1 cellular context compared by ENCODE assay signal in the genomic region with DNA sequence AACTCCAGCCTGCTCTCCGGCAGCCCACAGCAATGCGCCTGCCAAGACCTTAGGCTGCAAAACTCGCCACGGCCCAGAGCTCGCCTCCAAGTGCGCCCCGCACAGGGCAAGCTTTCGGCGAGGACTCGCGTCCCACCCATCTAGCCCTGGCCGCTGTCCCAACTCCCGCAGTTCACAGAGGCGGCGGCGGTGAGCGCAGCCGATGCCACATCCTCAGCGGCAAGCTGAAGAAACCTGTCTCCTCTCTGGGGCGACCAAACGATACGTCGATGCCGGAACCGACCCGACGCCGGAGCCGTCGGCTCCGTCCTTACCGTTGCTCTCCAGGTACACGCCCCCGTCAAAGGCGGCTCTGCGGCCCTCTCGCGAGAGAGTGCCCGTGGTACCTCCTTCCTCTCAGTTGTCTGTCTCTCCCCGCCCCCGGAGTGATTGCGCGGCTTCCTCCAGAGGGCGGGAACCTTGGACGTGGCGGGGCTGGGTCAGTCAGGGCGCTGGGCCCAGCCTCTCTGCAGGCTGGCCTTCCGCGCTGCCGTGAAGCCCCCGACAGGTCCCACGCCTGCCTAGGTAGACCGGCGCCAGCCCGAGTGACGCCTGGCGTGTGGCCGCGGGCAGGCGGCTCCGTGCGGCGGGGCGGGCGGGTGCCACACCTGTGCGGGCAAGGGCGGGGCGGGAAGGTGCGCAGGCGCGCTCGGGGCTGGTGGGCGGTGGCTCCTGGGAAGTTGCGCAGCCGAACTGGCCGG.
TF ChIP-seq lines count a peak whose summit lies in the region.

No MANE protein-coding gene starts in this region.

TF ChIP-seq in HEK293, 187 proteins besides CTCF, POLR2A, EP300 and RAD21 (continued from another document and continues in another):
- TF ChIP-seq, protein P1, sequence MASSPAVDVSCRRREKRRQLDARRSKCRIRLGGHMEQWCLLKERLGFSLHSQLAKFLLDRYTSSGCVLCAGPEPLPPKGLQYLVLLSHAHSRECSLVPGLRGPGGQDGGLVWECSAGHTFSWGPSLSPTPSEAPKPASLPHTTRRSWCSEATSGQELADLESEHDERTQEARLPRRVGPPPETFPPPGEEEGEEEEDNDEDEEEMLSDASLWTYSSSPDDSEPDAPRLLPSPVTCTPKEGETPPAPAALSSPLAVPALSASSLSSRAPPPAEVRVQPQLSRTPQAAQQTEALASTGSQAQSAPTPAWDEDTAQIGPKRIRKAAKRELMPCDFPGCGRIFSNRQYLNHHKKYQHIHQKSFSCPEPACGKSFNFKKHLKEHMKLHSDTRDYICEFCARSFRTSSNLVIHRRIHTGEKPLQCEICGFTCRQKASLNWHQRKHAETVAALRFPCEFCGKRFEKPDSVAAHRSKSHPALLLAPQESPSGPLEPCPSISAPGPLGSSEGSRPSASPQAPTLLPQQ (tag by site-specific recombination; IDR thresholded peaks at IDR 0.05) = 0 out of 2 replicates have a peak, but pooled peaks have one; percentile 51
- TF ChIP-seq, protein P2, sequence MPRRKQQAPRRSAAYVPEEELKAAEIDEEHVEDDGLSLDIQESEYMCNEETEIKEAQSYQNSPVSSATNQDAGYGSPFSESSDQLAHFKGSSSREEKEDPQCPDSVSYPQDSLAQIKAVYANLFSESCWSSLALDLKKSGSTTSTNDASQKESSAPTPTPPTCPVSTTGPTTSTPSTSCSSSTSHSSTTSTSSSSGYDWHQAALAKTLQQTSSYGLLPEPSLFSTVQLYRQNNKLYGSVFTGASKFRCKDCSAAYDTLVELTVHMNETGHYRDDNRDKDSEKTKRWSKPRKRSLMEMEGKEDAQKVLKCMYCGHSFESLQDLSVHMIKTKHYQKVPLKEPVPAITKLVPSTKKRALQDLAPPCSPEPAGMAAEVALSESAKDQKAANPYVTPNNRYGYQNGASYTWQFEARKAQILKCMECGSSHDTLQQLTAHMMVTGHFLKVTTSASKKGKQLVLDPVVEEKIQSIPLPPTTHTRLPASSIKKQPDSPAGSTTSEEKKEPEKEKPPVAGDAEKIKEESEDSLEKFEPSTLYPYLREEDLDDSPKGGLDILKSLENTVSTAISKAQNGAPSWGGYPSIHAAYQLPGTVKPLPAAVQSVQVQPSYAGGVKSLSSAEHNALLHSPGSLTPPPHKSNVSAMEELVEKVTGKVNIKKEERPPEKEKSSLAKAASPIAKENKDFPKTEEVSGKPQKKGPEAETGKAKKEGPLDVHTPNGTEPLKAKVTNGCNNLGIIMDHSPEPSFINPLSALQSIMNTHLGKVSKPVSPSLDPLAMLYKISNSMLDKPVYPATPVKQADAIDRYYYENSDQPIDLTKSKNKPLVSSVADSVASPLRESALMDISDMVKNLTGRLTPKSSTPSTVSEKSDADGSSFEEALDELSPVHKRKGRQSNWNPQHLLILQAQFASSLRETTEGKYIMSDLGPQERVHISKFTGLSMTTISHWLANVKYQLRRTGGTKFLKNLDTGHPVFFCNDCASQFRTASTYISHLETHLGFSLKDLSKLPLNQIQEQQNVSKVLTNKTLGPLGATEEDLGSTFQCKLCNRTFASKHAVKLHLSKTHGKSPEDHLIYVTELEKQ (tag by site-specific recombination; IDR thresholded peaks at IDR 0.05; ENCODE audit: borderline replicate concordance) = no peak
- TF ChIP-seq, protein P3, sequence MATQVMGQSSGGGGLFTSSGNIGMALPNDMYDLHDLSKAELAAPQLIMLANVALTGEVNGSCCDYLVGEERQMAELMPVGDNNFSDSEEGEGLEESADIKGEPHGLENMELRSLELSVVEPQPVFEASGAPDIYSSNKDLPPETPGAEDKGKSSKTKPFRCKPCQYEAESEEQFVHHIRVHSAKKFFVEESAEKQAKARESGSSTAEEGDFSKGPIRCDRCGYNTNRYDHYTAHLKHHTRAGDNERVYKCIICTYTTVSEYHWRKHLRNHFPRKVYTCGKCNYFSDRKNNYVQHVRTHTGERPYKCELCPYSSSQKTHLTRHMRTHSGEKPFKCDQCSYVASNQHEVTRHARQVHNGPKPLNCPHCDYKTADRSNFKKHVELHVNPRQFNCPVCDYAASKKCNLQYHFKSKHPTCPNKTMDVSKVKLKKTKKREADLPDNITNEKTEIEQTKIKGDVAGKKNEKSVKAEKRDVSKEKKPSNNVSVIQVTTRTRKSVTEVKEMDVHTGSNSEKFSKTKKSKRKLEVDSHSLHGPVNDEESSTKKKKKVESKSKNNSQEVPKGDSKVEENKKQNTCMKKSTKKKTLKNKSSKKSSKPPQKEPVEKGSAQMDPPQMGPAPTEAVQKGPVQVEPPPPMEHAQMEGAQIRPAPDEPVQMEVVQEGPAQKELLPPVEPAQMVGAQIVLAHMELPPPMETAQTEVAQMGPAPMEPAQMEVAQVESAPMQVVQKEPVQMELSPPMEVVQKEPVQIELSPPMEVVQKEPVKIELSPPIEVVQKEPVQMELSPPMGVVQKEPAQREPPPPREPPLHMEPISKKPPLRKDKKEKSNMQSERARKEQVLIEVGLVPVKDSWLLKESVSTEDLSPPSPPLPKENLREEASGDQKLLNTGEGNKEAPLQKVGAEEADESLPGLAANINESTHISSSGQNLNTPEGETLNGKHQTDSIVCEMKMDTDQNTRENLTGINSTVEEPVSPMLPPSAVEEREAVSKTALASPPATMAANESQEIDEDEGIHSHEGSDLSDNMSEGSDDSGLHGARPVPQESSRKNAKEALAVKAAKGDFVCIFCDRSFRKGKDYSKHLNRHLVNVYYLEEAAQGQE (tag by site-specific recombination; IDR thresholded peaks at IDR 0.05) = peak; percentile 73; the same call in 1 of the 2 replicates
- no peak for TF ChIP-seq MEIS1 (CRISPR knock-in tag; IDR thresholded peaks at IDR 0.05; ENCODE audit: borderline replicate concordance)
- TF ChIP-seq ZNF433 (tag by site-specific recombination; IDR thresholded peaks at IDR 0.05; ENCODE audit: low read depth) = no peak
- peak; percentile 93 for TF ChIP-seq ZFP37 (tag by site-specific recombination; IDR thresholded peaks at IDR 0.05)
- no peak for TF ChIP-seq OSR2 (tag by site-specific recombination; IDR thresholded peaks at IDR 0.05)
- no peak for TF ChIP-seq ZNF510 (tag by site-specific recombination; IDR thresholded peaks at IDR 0.05; ENCODE audit: insufficient replicate concordance)
- TF ChIP-seq ZNF791 (tag by site-specific recombination; IDR thresholded peaks at IDR 0.05) = no peak
- TF ChIP-seq, protein P4, sequence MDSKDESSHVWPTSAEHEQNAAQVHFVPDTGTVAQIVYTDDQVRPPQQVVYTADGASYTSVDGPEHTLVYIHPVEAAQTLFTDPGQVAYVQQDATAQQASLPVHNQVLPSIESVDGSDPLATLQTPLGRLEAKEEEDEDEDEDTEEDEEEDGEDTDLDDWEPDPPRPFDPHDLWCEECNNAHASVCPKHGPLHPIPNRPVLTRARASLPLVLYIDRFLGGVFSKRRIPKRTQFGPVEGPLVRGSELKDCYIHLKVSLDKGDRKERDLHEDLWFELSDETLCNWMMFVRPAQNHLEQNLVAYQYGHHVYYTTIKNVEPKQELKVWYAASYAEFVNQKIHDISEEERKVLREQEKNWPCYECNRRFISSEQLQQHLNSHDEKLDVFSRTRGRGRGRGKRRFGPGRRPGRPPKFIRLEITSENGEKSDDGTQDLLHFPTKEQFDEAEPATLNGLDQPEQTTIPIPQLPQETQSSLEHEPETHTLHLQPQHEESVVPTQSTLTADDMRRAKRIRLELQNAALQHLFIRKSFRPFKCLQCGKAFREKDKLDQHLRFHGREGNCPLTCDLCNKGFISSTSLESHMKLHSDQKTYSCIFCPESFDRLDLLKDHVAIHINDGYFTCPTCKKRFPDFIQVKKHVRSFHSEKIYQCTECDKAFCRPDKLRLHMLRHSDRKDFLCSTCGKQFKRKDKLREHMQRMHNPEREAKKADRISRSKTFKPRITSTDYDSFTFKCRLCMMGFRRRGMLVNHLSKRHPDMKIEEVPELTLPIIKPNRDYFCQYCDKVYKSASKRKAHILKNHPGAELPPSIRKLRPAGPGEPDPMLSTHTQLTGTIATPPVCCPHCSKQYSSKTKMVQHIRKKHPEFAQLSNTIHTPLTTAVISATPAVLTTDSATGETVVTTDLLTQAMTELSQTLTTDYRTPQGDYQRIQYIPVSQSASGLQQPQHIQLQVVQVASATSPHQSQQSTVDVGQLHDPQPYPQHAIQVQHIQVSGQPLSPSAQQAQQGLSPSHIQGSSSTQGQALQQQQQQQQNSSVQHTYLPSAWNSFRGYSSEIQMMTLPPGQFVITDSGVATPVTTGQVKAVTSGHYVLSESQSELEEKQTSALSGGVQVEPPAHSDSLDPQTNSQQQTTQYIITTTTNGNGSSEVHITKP (tag by site-specific recombination; IDR thresholded peaks at IDR 0.05) = peak; percentile 68
- no peak for TF ChIP-seq ZNF175 (tag by site-specific recombination; IDR thresholded peaks at IDR 0.05)
- no peak; the same call in 1 of the 2 replicates for TF ChIP-seq GLIS1 (tag by site-specific recombination; IDR thresholded peaks at IDR 0.05)
- no peak for TF ChIP-seq ZNF549 (tag by site-specific recombination; IDR thresholded peaks at IDR 0.05)
- no peak for TF ChIP-seq ZNF394 (tag by site-specific recombination; IDR thresholded peaks at IDR 0.05; ENCODE audit: borderline replicate concordance)
- no peak for TF ChIP-seq ZNF423 (tag by site-specific recombination; IDR thresholded peaks at IDR 0.05)
- no peak for TF ChIP-seq ZSCAN16 (tag by site-specific recombination; IDR thresholded peaks at IDR 0.05)
- TF ChIP-seq ZNF48 (tag by site-specific recombination; IDR thresholded peaks at IDR 0.05) = no peak
- TF ChIP-seq HOXC10 (CRISPR knock-in tag; IDR thresholded peaks at IDR 0.05) = no peak
- TF ChIP-seq ZNF350 (tag by site-specific recombination; IDR thresholded peaks at IDR 0.05) = no peak
- peak; percentile 33; the same call in 1 of the 2 replicates for TF ChIP-seq OVOL3 (tag by site-specific recombination; IDR thresholded peaks at IDR 0.05)
- peak; percentile 95 for TF ChIP-seq ZNF600 (tag by site-specific recombination; IDR thresholded peaks at IDR 0.05)
- no peak for TF ChIP-seq ZNF19 (tag by site-specific recombination; IDR thresholded peaks at IDR 0.05; ENCODE audit: low read depth)
- no peak for TF ChIP-seq ZNF140 (tag by site-specific recombination; IDR thresholded peaks at IDR 0.05)
- 0 out of 2 replicates have a peak, but pooled peaks have one; percentile 27 for TF ChIP-seq ZBTB21 (tag by site-specific recombination; IDR thresholded peaks at IDR 0.05)
- TF ChIP-seq, protein P5, sequence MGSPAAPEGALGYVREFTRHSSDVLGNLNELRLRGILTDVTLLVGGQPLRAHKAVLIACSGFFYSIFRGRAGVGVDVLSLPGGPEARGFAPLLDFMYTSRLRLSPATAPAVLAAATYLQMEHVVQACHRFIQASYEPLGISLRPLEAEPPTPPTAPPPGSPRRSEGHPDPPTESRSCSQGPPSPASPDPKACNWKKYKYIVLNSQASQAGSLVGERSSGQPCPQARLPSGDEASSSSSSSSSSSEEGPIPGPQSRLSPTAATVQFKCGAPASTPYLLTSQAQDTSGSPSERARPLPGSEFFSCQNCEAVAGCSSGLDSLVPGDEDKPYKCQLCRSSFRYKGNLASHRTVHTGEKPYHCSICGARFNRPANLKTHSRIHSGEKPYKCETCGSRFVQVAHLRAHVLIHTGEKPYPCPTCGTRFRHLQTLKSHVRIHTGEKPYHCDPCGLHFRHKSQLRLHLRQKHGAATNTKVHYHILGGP (tag by site-specific recombination; IDR thresholded peaks at IDR 0.05) = no peak
- TF ChIP-seq ZNF837 (tag by site-specific recombination; IDR thresholded peaks at IDR 0.05) = no peak
- no peak for TF ChIP-seq ZNF184 (tag by site-specific recombination; IDR thresholded peaks at IDR 0.05)
- TF ChIP-seq, protein P6, sequence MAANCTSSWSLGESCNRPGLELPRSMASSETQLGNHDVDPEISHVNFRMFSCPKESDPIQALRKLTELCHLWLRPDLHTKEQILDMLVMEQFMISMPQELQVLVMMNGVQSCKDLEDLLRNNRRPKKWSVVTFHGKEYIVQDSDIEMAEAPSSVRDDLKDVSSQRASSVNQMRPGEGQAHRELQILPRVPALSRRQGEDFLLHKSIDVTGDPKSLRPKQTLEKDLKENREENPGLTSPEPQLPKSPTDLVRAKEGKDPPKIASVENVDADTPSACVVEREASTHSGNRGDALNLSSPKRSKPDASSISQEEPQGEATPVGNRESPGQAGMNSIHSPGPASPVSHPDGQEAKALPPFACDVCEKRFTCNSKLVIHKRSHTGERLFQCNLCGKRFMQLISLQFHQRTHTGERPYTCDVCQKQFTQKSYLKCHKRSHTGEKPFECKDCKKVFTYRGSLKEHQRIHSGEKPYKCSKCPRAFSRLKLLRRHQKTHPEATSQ (tag by site-specific recombination; IDR thresholded peaks at IDR 0.05) = no peak
- no peak for TF ChIP-seq SCRT2 (tag by site-specific recombination; IDR thresholded peaks at IDR 0.05)
- peak; percentile 39 for TF ChIP-seq ZSCAN30 (tag by site-specific recombination; IDR thresholded peaks at IDR 0.05)
- TF ChIP-seq GLI2 (tag by site-specific recombination; IDR thresholded peaks at IDR 0.05; ENCODE audit: borderline replicate concordance, low read depth) = no peak
- TF ChIP-seq, protein P7, sequence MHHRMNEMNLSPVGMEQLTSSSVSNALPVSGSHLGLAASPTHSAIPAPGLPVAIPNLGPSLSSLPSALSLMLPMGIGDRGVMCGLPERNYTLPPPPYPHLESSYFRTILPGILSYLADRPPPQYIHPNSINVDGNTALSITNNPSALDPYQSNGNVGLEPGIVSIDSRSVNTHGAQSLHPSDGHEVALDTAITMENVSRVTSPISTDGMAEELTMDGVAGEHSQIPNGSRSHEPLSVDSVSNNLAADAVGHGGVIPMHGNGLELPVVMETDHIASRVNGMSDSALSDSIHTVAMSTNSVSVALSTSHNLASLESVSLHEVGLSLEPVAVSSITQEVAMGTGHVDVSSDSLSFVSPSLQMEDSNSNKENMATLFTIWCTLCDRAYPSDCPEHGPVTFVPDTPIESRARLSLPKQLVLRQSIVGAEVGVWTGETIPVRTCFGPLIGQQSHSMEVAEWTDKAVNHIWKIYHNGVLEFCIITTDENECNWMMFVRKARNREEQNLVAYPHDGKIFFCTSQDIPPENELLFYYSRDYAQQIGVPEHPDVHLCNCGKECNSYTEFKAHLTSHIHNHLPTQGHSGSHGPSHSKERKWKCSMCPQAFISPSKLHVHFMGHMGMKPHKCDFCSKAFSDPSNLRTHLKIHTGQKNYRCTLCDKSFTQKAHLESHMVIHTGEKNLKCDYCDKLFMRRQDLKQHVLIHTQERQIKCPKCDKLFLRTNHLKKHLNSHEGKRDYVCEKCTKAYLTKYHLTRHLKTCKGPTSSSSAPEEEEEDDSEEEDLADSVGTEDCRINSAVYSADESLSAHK (tag by site-specific recombination; IDR thresholded peaks at IDR 0.05) = no peak
- no peak; the same call in 1 of the 2 replicates for TF ChIP-seq ZNF341 (tag by site-specific recombination; IDR thresholded peaks at IDR 0.05; ENCODE audit: low read depth)
- TF ChIP-seq ZNF37A (tag by site-specific recombination; IDR thresholded peaks at IDR 0.05) = no peak
- no peak for TF ChIP-seq ZNF768 (tag by site-specific recombination; IDR thresholded peaks at IDR 0.05)
- TF ChIP-seq ZNF335 (tag by site-specific recombination; conservative IDR thresholded peaks at IDR 0.05) = peak; percentile 81
- TF ChIP-seq, protein P8, sequence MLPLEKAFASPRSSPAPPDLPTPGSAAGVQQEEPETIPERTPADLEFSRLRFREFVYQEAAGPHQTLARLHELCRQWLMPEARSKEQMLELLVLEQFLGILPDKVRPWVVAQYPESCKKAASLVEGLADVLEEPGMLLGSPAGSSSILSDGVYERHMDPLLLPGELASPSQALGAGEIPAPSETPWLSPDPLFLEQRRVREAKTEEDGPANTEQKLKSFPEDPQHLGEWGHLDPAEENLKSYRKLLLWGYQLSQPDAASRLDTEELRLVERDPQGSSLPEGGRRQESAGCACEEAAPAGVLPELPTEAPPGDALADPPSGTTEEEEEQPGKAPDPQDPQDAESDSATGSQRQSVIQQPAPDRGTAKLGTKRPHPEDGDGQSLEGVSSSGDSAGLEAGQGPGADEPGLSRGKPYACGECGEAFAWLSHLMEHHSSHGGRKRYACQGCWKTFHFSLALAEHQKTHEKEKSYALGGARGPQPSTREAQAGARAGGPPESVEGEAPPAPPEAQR (tag by site-specific recombination; IDR thresholded peaks at IDR 0.05) = no peak
- no peak for TF ChIP-seq ZNF776 (tag by site-specific recombination; IDR thresholded peaks at IDR 0.05; ENCODE audit: borderline replicate concordance)
